8 cellular contexts compared by ENCODE assay signal in the genomic region with DNA sequence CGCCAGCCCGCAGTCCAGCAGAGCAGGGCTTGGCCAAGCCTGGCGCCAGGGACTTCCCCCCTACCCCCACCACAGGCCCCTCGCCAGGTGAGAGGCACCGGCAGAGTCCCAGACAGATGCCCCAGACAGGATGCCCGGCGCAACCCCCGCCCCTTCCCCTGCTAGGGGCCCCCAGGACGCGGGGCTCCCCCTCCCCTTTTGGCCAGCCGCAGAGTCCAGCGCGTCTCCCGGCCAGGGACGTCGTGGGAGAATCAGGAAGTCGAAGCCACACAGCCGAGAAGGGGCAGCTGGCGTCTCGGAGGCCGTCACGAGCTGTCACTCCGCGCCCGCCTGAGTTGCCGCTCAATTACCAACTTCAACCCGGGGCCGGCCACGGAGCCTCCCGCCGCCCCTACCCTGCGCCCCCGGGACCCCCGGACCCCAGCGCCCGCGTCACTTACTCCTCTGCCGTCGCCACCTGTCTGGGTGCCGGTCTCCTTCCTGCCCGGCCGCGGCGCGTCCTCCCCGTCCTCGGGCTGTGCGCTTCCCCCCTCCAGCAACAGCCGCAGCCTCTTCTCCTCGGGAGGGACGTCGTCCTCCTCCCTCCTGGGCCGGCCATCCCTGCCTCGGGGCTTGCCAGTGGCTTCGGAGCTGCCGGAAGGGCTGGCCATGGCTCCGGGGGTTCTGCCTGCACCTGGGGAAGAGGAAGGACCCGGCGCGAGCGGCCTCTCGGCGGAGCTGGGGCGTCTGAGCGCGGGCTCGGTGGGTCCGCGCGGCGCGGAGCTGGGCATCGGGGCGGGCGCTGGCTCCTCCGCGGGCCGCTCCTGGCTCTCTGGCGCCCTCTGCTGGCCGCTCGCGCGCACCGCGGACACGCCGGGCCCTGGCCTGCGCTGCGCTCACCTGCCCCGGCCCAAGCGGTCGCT.
DNase-seq lines count a peak whose midpoint lies in the region; ATAC-seq and TF ChIP-seq lines count a peak whose summit lies in the region.
"Not testable (repeated sequence)": the region's sequence is repeated elsewhere in the genome, so short reads cannot be mapped to it uniquely, and the experiment has no call there.

No MANE protein-coding gene starts in this region.

- not testable (repeated sequence) for H3K4me1 ChIP-seq in aorta (ENCODE audit: control insufficient read depth in 1 of 2, insufficient read depth in 2 of 2, low read length in 2 of 2)

- H3K9me3 Mint-ChIP-seq in T-helper 1 cell treated with Interleukin-12 subunit alpha and Interleukin-12 subunit beta and Interleukin-4 antibody, amounts not matched to agents 30 μg/mL and 1 μg/mL, for 36 hours = not testable (repeated sequence)

- H3K36me3 ChIP-seq in aorta (ENCODE audit: control insufficient read depth in 1 of 2, insufficient read depth in 2 of 2, low read length in 1 of 2) = not testable (repeated sequence)

- not testable (repeated sequence) for H3K4me1 Mint-ChIP-seq in T-helper 1 cell treated with Interleukin-12 subunit alpha and Interleukin-12 subunit beta and Interleukin-4 antibody, amounts not matched to agents 30 μg/mL and 1 μg/mL, for 36 hours (ENCODE audit: low read depth)

- DNase-seq in NCI-H1417 (lab: John Stamatoyannopoulos, UW) = peak; percentile 9 to 67 (median 55)
- DNase-seq in activated T-helper 9 cell treated with anti-CD3 and anti-CD28 coated beads, Interleukin-2, amount 50 U/mL, for 16 hours (ENCODE audit: low read depth) = peak; percentile 57
- not testable (repeated sequence) for DNase-seq in epithelial cell of proximal tubule (ENCODE audit: low read depth)
- DNase-seq in medulla oblongata (ENCODE audit: extremely low spot score) = peak; percentile 14
- peak; percentile 73 for DNase-seq in stimulated activated CD4-positive, alpha-beta T cell treated with anti-CD3 and anti-CD28 coated beads, Interleukin-15, amount 100 ng/mL, for 24 hours
- peak; percentile 50 to 85 for DNase-seq in aorta

- peak overlapping the region; percentile 34 for H3K4me3 Mint-ChIP-seq in T-helper 1 cell treated with Interleukin-12 subunit alpha and Interleukin-12 subunit beta and Interleukin-4 antibody, amounts not matched to agents 30 μg/mL and 1 μg/mL, for 36 hours

- ATAC-seq in aorta (ENCODE audit: low FRiP score) = not testable (repeated sequence)

- H3K27ac ChIP-seq in aorta (ENCODE audit: low read depth in 1 of 2, low read length in 2 of 2) = not testable (repeated sequence)

- intact Hi-C loops in aorta (cut with DNase I) = loop anchor here in 1 of 2 donors (10.0 kb wide), 1 partner anchor 126 kb away; no protein-coding TSS in a partner anchor

- peak; percentile 40 for TF ChIP-seq CTCF in epithelial cell of proximal tubule (conservative IDR thresholded peaks at IDR 0.05; ENCODE audit: low read depth, low read length)

- H3K9me3 ChIP-seq in aorta (ENCODE audit: control insufficient read depth, low read length) = not testable (repeated sequence)

- not testable (repeated sequence) for H3K36me3 Mint-ChIP-seq in T-helper 1 cell treated with Interleukin-12 subunit alpha and Interleukin-12 subunit beta and Interleukin-4 antibody, amounts not matched to agents 30 μg/mL and 1 μg/mL, for 36 hours (ENCODE audit: low read depth)

- peaks cover 45% of the 10 kb centered on the region for H3K27me3 Mint-ChIP-seq in T-helper 1 cell treated with Interleukin-12 subunit alpha and Interleukin-12 subunit beta and Interleukin-4 antibody, amounts not matched to agents 30 μg/mL and 1 μg/mL, for 36 hours (ENCODE audit: low read depth)

- whole genome bisulfite sequencing in aorta, 2 donors = 1% methylated on average over 50 to 92 of the region's 92 CpGs

- H3K27me3 ChIP-seq in aorta (ENCODE audit: control insufficient read depth in 1 of 2, insufficient read depth in 2 of 2, low read length in 1 of 2) = not testable (repeated sequence)

- H3K4me3 ChIP-seq in GM08714 (ENCODE audit: low read length) (peak overlapping the region; percentile 50; the same call in 1 of the 2 replicates), epithelial cell of proximal tubule (ENCODE audit: low read depth, low read length) (peak overlapping the region; percentile 34), aorta (ENCODE audit: low read length in 2 of 2) (peak overlapping the region in 1 of 2 donors; percentile 48)

- not testable (repeated sequence) for H3K27ac Mint-ChIP-seq in T-helper 1 cell treated with Interleukin-12 subunit alpha and Interleukin-12 subunit beta and Interleukin-4 antibody, amounts not matched to agents 30 μg/mL and 1 μg/mL, for 36 hours
